22 cellular contexts compared by ENCODE assay signal in genomic region chr5:179769796-179770195, GRCh38. TPM values are rescaled to one million over a fixed set of nuclear protein-coding genes. Genes with fewer than 3 reads are reported as not detected.
DNase-seq lines count a peak whose midpoint lies in the region; ATAC-seq, FAIRE-seq and TF ChIP-seq lines count a peak whose summit lies in the region.
"Had no signal": no experiment of that assay in that cellular context is flagged by ENCODE, and none has a peak within 500 bp of the region (broad histone marks: within the 10 kb centered on the region; RNA-seq: fewer than 3 reads in every experiment).

No MANE protein-coding gene starts in this region.

- DNase-seq in left cardiac atrium (peak; percentile 3), left ventricle myocardium superior (no peak), MV-4-11 (lab: John Stamatoyannopoulos, UW) (peak; percentile 90), astrocyte (ENCODE audit: low read depth) (no peak), osteoblast (ENCODE audit: insufficient read length, low spot score, missing footprints) (peak; percentile 45), HAP-1 (ENCODE audit: low spot score in 2 of 2) (no peak), NCI-H524 (lab: John Stamatoyannopoulos, UW) (no peak), pancreas (no peak)
- DNase-seq: CD4-positive, CD25-positive, alpha-beta regulatory T cell; DMS79; Kasumi-1; NCI-H1105; NCI-H146; NCI-H2029; NCI-H2227 treated with DMSO at 0.1 percent for 48 hours; NCI-H510A treated with DMSO at 0.1 percent for 48 hours; NCI-H82; SJCRH30 had no signal

- in situ Hi-C loops in HAP-1 (cut with MboI; ENCODE audit: low sequenced_read_pairs), result no loop called here

- H3K27me3 ChIP-seq in astrocyte (ENCODE audit: insufficient read depth, low read length) (no peaks in the 10 kb centered on the region), osteoblast (ENCODE audit: insufficient read depth, low read length) (no peaks in the 10 kb centered on the region), HAP-1 (ENCODE audit: low read depth) (no peaks in the 10 kb centered on the region), pancreas (no peaks in the 10 kb centered on the region)
- H3K27me3 ChIP-seq: SJCRH30 had no signal

- ATAC-seq in left cardiac atrium (no peak), left ventricle myocardium superior (no peak), pancreas (no peak)
- ATAC-seq: Panc1 had no signal

- FAIRE-seq in astrocyte (lab: Jason Lieb, UNC) (no peak), pancreas (lab: Jason Lieb, UNC) (no peak)
- FAIRE-seq: A204.1, GM19239, H54 had no signal

- H3K36me3 ChIP-seq in astrocyte (ENCODE audit: insufficient read depth, low read length), result peaks cover 29% of the 10 kb centered on the region
- peaks cover 70% of the 10 kb centered on the region for H3K36me3 ChIP-seq in osteoblast (ENCODE audit: insufficient read depth, low read length)
- H3K36me3 ChIP-seq in HAP-1 (replicated peaks), result peaks cover 95% of the 10 kb centered on the region
- peaks cover 7 to 75% (median 52%) of the 10 kb centered on the region in 3 donors for H3K36me3 ChIP-seq in pancreas

- H2AFZ ChIP-seq in astrocyte (ENCODE audit: low read depth, low read length) (no peak overlapping the region), osteoblast (ENCODE audit: low read length) (no peak overlapping the region)

- H3K4me1 ChIP-seq in astrocyte (ENCODE audit: insufficient read depth, low read length), result peaks cover 30% of the 10 kb centered on the region
- H3K4me1 ChIP-seq in osteoblast (ENCODE audit: insufficient read depth, low read length), result peaks cover 22% of the 10 kb centered on the region
- no peaks in the 10 kb centered on the region for H3K4me1 ChIP-seq in HAP-1
- no peaks in the 10 kb centered on the region for H3K4me1 ChIP-seq in pancreas
- H3K4me1 ChIP-seq: SJCRH30 had no signal

- H3K4me1 Mint-ChIP-seq in astrocyte (ENCODE audit: low read depth, unreplicated experiment), result peaks cover 40% of the 10 kb centered on the region

- H3K27ac Mint-ChIP-seq in astrocyte (ENCODE audit: unreplicated experiment), result no peak overlapping the region

- peaks cover 28% of the 10 kb centered on the region for H4K20me1 ChIP-seq in astrocyte (ENCODE audit: insufficient read depth, low read length)
- H4K20me1 ChIP-seq in osteoblast (ENCODE audit: insufficient read depth, low read length), result peaks cover 25% of the 10 kb centered on the region

- H3K9ac ChIP-seq in astrocyte (ENCODE audit: low read length), result no peak overlapping the region

- no peak for TF ChIP-seq CTCF in astrocyte (IDR thresholded peaks at IDR 0.05; ENCODE audit: insufficient read depth, low read depth, low read length)
- TF ChIP-seq CTCF in osteoblast (IDR thresholded peaks at IDR 0.05; ENCODE audit: extremely low read depth, low read depth, low read length), result no peak
- no peak for TF ChIP-seq CTCF in pancreas (IDR thresholded peaks at IDR 0.05)

- H3K27me3 Mint-ChIP-seq in astrocyte (ENCODE audit: low read depth, unreplicated experiment), result no peaks in the 10 kb centered on the region
- H3K27me3 Mint-ChIP-seq: CD4-positive, CD25-positive, alpha-beta regulatory T cell had no signal

- H3K36me3 Mint-ChIP-seq in astrocyte (ENCODE audit: low read depth, unreplicated experiment), result peaks cover 23% of the 10 kb centered on the region

- intact Hi-C loops in left cardiac atrium (cut with DNase I) (no loop called here), left ventricle myocardium superior (cut with micrococcal nuclease) (no loop called here), pancreas (cut with DNase I) (no loop called here)

- H3K9me3 ChIP-seq in astrocyte (ENCODE audit: insufficient read depth, low read depth, low read length), result no peaks in the 10 kb centered on the region
- no peaks in the 10 kb centered on the region for H3K9me3 ChIP-seq in osteoblast (ENCODE audit: low read depth, low read length)
- no peaks in the 10 kb centered on the region for H3K9me3 ChIP-seq in HAP-1
- H3K9me3 ChIP-seq in pancreas, result no peaks in the 10 kb centered on the region
- H3K9me3 ChIP-seq: SJCRH30 had no signal

- H3K27ac ChIP-seq in astrocyte (ENCODE audit: low read depth, low read length) (no peak overlapping the region), osteoblast (ENCODE audit: low read depth, low read length) (no peak overlapping the region), pancreas (no peak overlapping the region)
- H3K27ac ChIP-seq: SJCRH30 had no signal

- H3K4me3 Mint-ChIP-seq in astrocyte (ENCODE audit: unreplicated experiment), result peak overlapping the region; percentile 45
- H3K4me3 Mint-ChIP-seq: CD4-positive, CD25-positive, alpha-beta regulatory T cell had no signal

- no peaks in the 10 kb centered on the region for H3K9me3 Mint-ChIP-seq in astrocyte (ENCODE audit: unreplicated experiment)
- H3K9me3 Mint-ChIP-seq: CD4-positive, CD25-positive, alpha-beta regulatory T cell had no signal

- peaks cover 45% of the 10 kb centered on the region for H3K79me2 ChIP-seq in astrocyte (ENCODE audit: insufficient read depth, low read length)
- peaks cover 46% of the 10 kb centered on the region for H3K79me2 ChIP-seq in osteoblast (ENCODE audit: insufficient read depth, low read length)

- H3K4me3 ChIP-seq in astrocyte (ENCODE audit: insufficient read depth, low read depth, low read length) (no peak overlapping the region), osteoblast (ENCODE audit: insufficient read depth, low read length) (no peak overlapping the region), HAP-1 (no peak overlapping the region), pancreas (no peak overlapping the region)
- H3K4me3 ChIP-seq: SJCRH30 had no signal

- WGBS in pancreas, 2 donors, result 93 to 95% methylated on average over 5 of the region's 5 CpGs

- H3K4me2 ChIP-seq in astrocyte (ENCODE audit: low read length), result no peak overlapping the region
- H3K4me2 ChIP-seq in osteoblast (ENCODE audit: insufficient read depth, low read length), result no peak overlapping the region

RNA-seq across cellular contexts. Expression of gene LTC4S, which starts 24.0 kb away (rescaled TPM):
- total RNA-seq in left cardiac atrium (10 to 100 TPM; 13.9 to 16.1 TPM), left ventricle myocardium superior (7.1 TPM), astrocyte (1.2 and 1.3 TPM in 2 replicates), osteoblast (1.4 and 1.5 TPM in 2 replicates), pancreas (1 to 10 TPM; 1.1 to 8.7 (median 4.5) TPM)
- 10 to 100 TPM in 1 of 2 donors, 1 to 10 TPM in 1; 4.2 to 10.9 TPM for polyA plus RNA-seq in pancreas
- total RNA-seq: SJCRH30 had no signal

RNA-seq across cellular contexts. Expression of gene MGAT4B, which starts 36.9 kb away (rescaled TPM):
- total RNA-seq in left cardiac atrium (10 to 100 TPM; 66.5 to 85.9 TPM), left ventricle myocardium superior (110 TPM), astrocyte (179 and 193 TPM in 2 replicates), osteoblast (90.5 and 95.9 TPM in 2 replicates), pancreas (10 to 100 TPM; 33.7 to 97.5 (median 45.9) TPM)
- 10 to 100 TPM; 58.7 to 65.4 TPM for polyA plus RNA-seq in pancreas

RNA-seq across cellular contexts. Expression of gene MAML1, which starts 37.2 kb away (rescaled TPM):
- total RNA-seq in left cardiac atrium (10 to 100 TPM; 11.9 to 15.3 TPM), left ventricle myocardium superior (13.5 TPM), astrocyte (24.7 and 26.0 TPM in 2 replicates), osteoblast (12.4 and 14.1 TPM in 2 replicates), pancreas (10 to 100 TPM; 10.7 to 18.0 (median 11.5) TPM)
- polyA plus RNA-seq in pancreas, result 1 to 10 TPM; 7.1 TPM

RNA-seq across cellular contexts. Expression of gene SQSTM1, which starts 50.9 kb away (rescaled TPM):
- total RNA-seq in left cardiac atrium (100 to 1,000 TPM; 302 to 316 TPM), left ventricle myocardium superior (434 TPM), astrocyte (215 and 262 TPM in 2 replicates), osteoblast (826 and 992 TPM in 2 replicates), pancreas (100 to 1,000 TPM; 159 to 261 (median 228) TPM)
- polyA plus RNA-seq in pancreas, result 100 to 1,000 TPM; 125 to 166 TPM

Comparison
In these comparisons a context has a peak if more than half of its experiments do, and no peak if none do; other contexts are left out.
1. DNase-seq: peak in left cardiac atrium (single experiment), MV-4-11 (single experiment) and osteoblast (single experiment); none in left ventricle myocardium superior (single experiment), astrocyte (single experiment), HAP-1 (0 of 2), NCI-H524 (0 of 2) and pancreas (0 of 6).